ENCODE assay signal across 9 cellular contexts in the genomic region with DNA sequence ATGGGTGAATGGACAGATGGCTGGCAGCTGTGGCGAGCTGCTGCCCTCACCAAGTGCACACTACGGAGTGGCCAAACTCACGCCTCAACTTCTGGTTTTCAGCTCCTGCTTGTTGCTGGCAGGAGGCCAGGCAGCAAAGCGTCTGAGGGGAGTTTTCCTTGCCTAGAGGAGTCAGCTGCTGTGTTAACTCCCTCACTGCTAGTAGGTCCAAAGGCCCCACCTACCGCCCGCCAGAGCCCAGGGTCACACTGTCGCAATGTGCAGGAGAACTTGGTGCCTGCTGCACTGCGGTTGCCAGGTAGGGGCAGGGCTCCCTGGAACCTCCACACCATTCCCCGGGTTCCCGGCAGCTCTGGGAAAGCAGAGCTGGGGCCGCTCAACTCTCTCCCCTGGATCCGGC. TPM values are rescaled to one million over a fixed set of nuclear protein-coding genes. Genes with fewer than 3 reads are reported as not detected.
DNase-seq lines count a peak whose midpoint lies in the region; ATAC-seq and TF ChIP-seq lines count a peak whose summit lies in the region.
"Not testable (repeated sequence)": the region's sequence is repeated elsewhere in the genome, so short reads cannot be mapped to it uniquely, and the experiment has no call there.
"Had no signal": no experiment of that assay in that cellular context is flagged by ENCODE, and none has a peak within 500 bp of the region (broad histone marks: within the 10 kb centered on the region; RNA-seq: fewer than 3 reads in every experiment).

Gene GGT5, minus strand, starts transcription at position 73 of the 400 bp plus-strand sequence. CDS start 357 bp downstream, outside the sequence.

- peaks cover 30% of the 10 kb centered on the region for H3K4me1 Mint-ChIP-seq in activated CD8-positive, alpha-beta T cell treated with anti-CD3 and anti-CD28 coated beads for 36 hours (ENCODE audit: low read depth)
- peaks cover 24% of the 10 kb centered on the region for H3K4me1 Mint-ChIP-seq in central memory CD8-positive, alpha-beta T cell

- CTCF ChIA-PET in activated CD8-positive, alpha-beta T cell treated with anti-CD3 and anti-CD28 coated beads for 36 hours (lab: Charles Lee), result not testable (repeated sequence)

- peaks cover 0 to 19% of the 10 kb centered on the region in 2 donors for H3K4me1 ChIP-seq in lung (ENCODE audit: control insufficient read depth in 2 of 2, insufficient read depth in 2 of 2, low read length in 2 of 2)
- not testable (repeated sequence) for H3K4me1 ChIP-seq in psoas muscle
- peaks cover 34 to 59% of the 10 kb centered on the region in 2 donors for H3K4me1 ChIP-seq in thyroid gland

- 25 to 38% methylated on average over 8 to 12 of the region's 12 CpGs for WGBS in lung, 2 donors
- 13 to 37% (median 18%) methylated on average over 7 to 12 of the region's 12 CpGs for WGBS in psoas muscle, 3 donors
- 0 to 33% methylated on average over 1 to 6 of the region's 12 CpGs for WGBS in thyroid gland, 2 donors

- not testable (repeated sequence) for ATAC-seq in activated CD8-positive, alpha-beta T cell treated with anti-CD3 and anti-CD28 coated beads for 36 hours; central memory CD8-positive, alpha-beta T cell (replicated peaks; ENCODE audit: extremely low read depth, poor library complexity, severe bottlenecking); lung (ENCODE audit: insufficient read depth, low FRiP score); psoas muscle

- DNase-seq in DMS 273 (lab: John Stamatoyannopoulos, UW; ENCODE audit: unreplicated experiment), result peak; percentile 57
- DNase-seq in NCI-H82 (lab: John Stamatoyannopoulos, UW), result peak; percentile 44
- not testable (repeated sequence) for DNase-seq in activated CD8-positive, alpha-beta T cell treated with anti-CD3 and anti-CD28 coated beads for 36 hours; central memory CD8-positive, alpha-beta T cell (ENCODE audit: low spot score in 2 of 2)
- peak; percentile 38 to 59 for DNase-seq in foreskin fibroblast
- peak; percentile 71 for DNase-seq in lung (ENCODE audit: low spot score)
- DNase-seq in psoas muscle, result peak; percentile 72 to 80
- peak; percentile 67 to 68 for DNase-seq in thyroid gland

- H3K36me3 ChIP-seq in lung (ENCODE audit: control insufficient read depth in 2 of 2, insufficient read depth in 2 of 2, low read length in 2 of 2); psoas muscle (ENCODE audit: insufficient read depth in 1 of 2, low read depth in 1 of 2); thyroid gland: not testable (repeated sequence)

- intact Hi-C loops in activated CD8-positive, alpha-beta T cell treated with anti-CD3 and anti-CD28 coated beads for 36 hours (cut with micrococcal nuclease); thyroid gland (cut with DNase I): not testable (repeated sequence)
- intact Hi-C loops in psoas muscle (cut with DNase I), result loop anchor here (5.0 to 10.0 kb wide), 3 partner anchors 53 to 140 kb away; no protein-coding TSS in a partner anchor

- not testable (repeated sequence) for TF ChIP-seq CTCF in activated CD8-positive, alpha-beta T cell treated with anti-CD3 and anti-CD28 coated beads for 36 hours (IDR thresholded peaks at IDR 0.05); foreskin fibroblast (IDR thresholded peaks at IDR 0.05; ENCODE audit: low read depth, low read length); lung (IDR thresholded peaks at IDR 0.05; ENCODE audit: control extremely low read depth, extremely low read depth); psoas muscle (IDR thresholded peaks at IDR 0.05); thyroid gland (IDR thresholded peaks at IDR 0.05)

- not testable (repeated sequence) for H3K27me3 ChIP-seq in lung (ENCODE audit: control insufficient read depth, insufficient read depth); psoas muscle (ENCODE audit: insufficient read depth in 3 of 3, low read length in 2 of 3); thyroid gland

- not testable (repeated sequence) for H3K9me3 Mint-ChIP-seq in activated CD8-positive, alpha-beta T cell treated with anti-CD3 and anti-CD28 coated beads for 36 hours; central memory CD8-positive, alpha-beta T cell

- not testable (repeated sequence) for H3K4me3 ChIP-seq in foreskin fibroblast (ENCODE audit: low read depth in 1 of 2, low read length in 2 of 2)
- H3K4me3 ChIP-seq in lung, result peak within 1 kb of the TSS; percentile 0
- H3K4me3 ChIP-seq in psoas muscle, result peak within 1 kb of the TSS; percentile 44
- peak within 1 kb of the TSS in 2 of 3 donors; percentile 10 to 31 for H3K4me3 ChIP-seq in thyroid gland (replicated peaks in 1 of 3)

- not testable (repeated sequence) for H3K36me3 Mint-ChIP-seq in activated CD8-positive, alpha-beta T cell treated with anti-CD3 and anti-CD28 coated beads for 36 hours (ENCODE audit: low read depth); central memory CD8-positive, alpha-beta T cell (ENCODE audit: insufficient read depth)

- H3K27ac ChIP-seq in lung (ENCODE audit: low read depth in 1 of 2, low read length in 1 of 2) (peak within 1 kb of the TSS; percentile 82 to 84), psoas muscle (peak within 1 kb of the TSS; percentile 63), thyroid gland (peak within 1 kb of the TSS; percentile 93 to 100 (median 95))

- POLR2A ChIA-PET in activated CD8-positive, alpha-beta T cell treated with anti-CD3 and anti-CD28 coated beads for 36 hours (lab: Charles Lee), result not testable (repeated sequence)

- TF ChIP-seq POLR2A in thyroid gland (IDR thresholded peaks at IDR 0.05), result peak in 1 of 2 donors; percentile 28

- H3K27me3 Mint-ChIP-seq in activated CD8-positive, alpha-beta T cell treated with anti-CD3 and anti-CD28 coated beads for 36 hours; central memory CD8-positive, alpha-beta T cell: not testable (repeated sequence)

- peak within 1 kb of the TSS; percentile 14 for H3K27ac Mint-ChIP-seq in activated CD8-positive, alpha-beta T cell treated with anti-CD3 and anti-CD28 coated beads for 36 hours
- H3K27ac Mint-ChIP-seq in central memory CD8-positive, alpha-beta T cell (ENCODE audit: low read depth), result not testable (repeated sequence)

- not testable (repeated sequence) for H3K9me3 ChIP-seq in lung (ENCODE audit: control insufficient read depth in 2 of 2, insufficient read depth in 1 of 2, low read length in 1 of 2); psoas muscle; thyroid gland

- not testable (repeated sequence) for H3K4me3 Mint-ChIP-seq in activated CD8-positive, alpha-beta T cell treated with anti-CD3 and anti-CD28 coated beads for 36 hours
- peak within 1 kb of the TSS; percentile 3 for H3K4me3 Mint-ChIP-seq in central memory CD8-positive, alpha-beta T cell

RNA-seq across cellular contexts. Expression of gene GGT5, which starts in this region (rescaled TPM):
- not detected for total RNA-seq in activated CD8-positive, alpha-beta T cell treated with anti-CD3 and anti-CD28 coated beads for 36 hours
- 10 to 100 TPM in 1 of 2 donors, 1 to 10 TPM in 1; 9.8 to 92.0 TPM for total RNA-seq in lung
- polyA plus RNA-seq in lung, result 10 to 100 TPM; 50.7 to 58.7 TPM
- 10 to 100 TPM in 2 of 4 donors, 1 to 10 TPM in 2; 7.3 to 11.3 (median 9.0) TPM for total RNA-seq in psoas muscle
- polyA plus RNA-seq in psoas muscle, result 10 to 100 TPM in 1 of 3 donors, 1 to 10 TPM in 2; 9.3 to 13.7 (median 9.8) TPM
- total RNA-seq in thyroid gland, result 10 to 100 TPM; 59.0 to 99.3 (median 86.3) TPM
- total RNA-seq: foreskin keratinocyte had no signal
- polyA plus RNA-seq: foreskin keratinocyte had no signal

Comparison
In these comparisons a context has a peak if more than half of its experiments do, and no peak if none do; other contexts are left out.
1. RNA of gene GGT5 (total RNA-seq): 9.8 to 92.0 TPM in lung, 59.0 to 99.3 TPM in thyroid gland and 7.3 to 11.3 TPM in psoas muscle; not detected in activated CD8-positive, alpha-beta T cell treated with anti-CD3 and anti-CD28 coated beads for 36 hours; every median in the first group is over 4 times any median in the second.
2. Peak in every context shown above with its lines, with median percentiles within 50 percentile points of each other: H3K27ac ChIP-seq.